21 cellular contexts compared by ENCODE assay signal in the genomic region with DNA sequence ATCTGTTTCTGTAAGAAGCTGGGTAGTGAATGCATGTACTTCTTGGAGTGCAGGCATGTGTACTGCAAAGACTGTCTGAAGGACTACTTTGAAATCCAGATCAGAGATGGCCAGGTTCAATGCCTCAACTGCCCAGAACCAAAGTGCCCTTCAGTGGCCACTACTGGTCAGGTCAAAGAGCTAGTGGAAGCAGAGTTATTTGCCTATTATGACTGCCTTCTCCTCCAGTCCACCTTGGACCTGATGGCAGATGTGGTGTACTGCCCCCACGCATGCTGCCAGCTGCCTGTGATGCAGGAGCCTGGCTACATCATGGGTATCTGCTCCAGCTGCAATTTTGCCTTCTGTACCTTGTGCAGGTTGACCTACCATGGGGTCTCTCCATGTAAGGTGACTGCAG. TPM values are rescaled to one million over a fixed set of nuclear protein-coding genes. Genes with fewer than 3 reads are reported as not detected.
DNase-seq lines count a peak whose midpoint lies in the region; ATAC-seq, FAIRE-seq and TF ChIP-seq lines count a peak whose summit lies in the region.
"Had no signal": no experiment of that assay in that cellular context is flagged by ENCODE, and none has a peak within 500 bp of the region (broad histone marks: within the 10 kb centered on the region; RNA-seq: fewer than 3 reads in every experiment).

No MANE protein-coding gene starts in this region.

- TF ChIP-seq EP300 in gastroesophageal sphincter (IDR thresholded peaks at IDR 0.05), result no peak

- DNase-seq in GM12891 (ENCODE audit: insufficient read length, low spot score) (no peak), T-helper 17 cell (no peak), endodermal cell (peak; percentile 38)
- DNase-seq: BE2C; CD4-positive, alpha-beta T cell; CD8-positive, alpha-beta memory T cell; DMS 273 treated with DMSO at 0.1 percent for 48 hours; DMS79; EL; GDM1; GOT3 had no signal

- peaks cover 7% of the 10 kb centered on the region for H3K9me3 Mint-ChIP-seq in endodermal cell

- H3K4me1 Mint-ChIP-seq in T-helper 17 cell, result peaks cover 2% of the 10 kb centered on the region
- no peaks in the 10 kb centered on the region for H3K4me1 Mint-ChIP-seq in endodermal cell
- H3K4me1 Mint-ChIP-seq: CD14-positive monocyte had no signal

- 93% methylated on average over 1 of the region's 1 CpG; no CpG with 5 or more reads in 1 of the 2 experiments for WGBS in endodermal cell (ENCODE audit: insufficient coverage in 1 of 2, insufficient read length in 1 of 2), 2 experiments
- no CpG with 5 or more reads among the region's 1 CpG for WGBS in gastroesophageal sphincter (ENCODE audit: low coverage in 1 of 2), 2 donors

- H3K36me3 Mint-ChIP-seq in T-helper 17 cell (ENCODE audit: low read depth) (peaks cover 2% of the 10 kb centered on the region), endodermal cell (ENCODE audit: low read depth) (no peaks in the 10 kb centered on the region)
- H3K36me3 Mint-ChIP-seq: CD14-positive monocyte had no signal

- no peak for TF ChIP-seq CTCF in endodermal cell (conservative IDR thresholded peaks at IDR 0.05)
- TF ChIP-seq CTCF in gastroesophageal sphincter (IDR thresholded peaks at IDR 0.05), result no peak

- H3K27me3 Mint-ChIP-seq in T-helper 17 cell, result no peaks in the 10 kb centered on the region
- peaks cover 6% of the 10 kb centered on the region for H3K27me3 Mint-ChIP-seq in endodermal cell (ENCODE audit: insufficient read depth)
- H3K27me3 Mint-ChIP-seq: CD4-positive, alpha-beta T cell had no signal

- ATAC-seq in T-helper 17 cell (no peak), gastroesophageal sphincter (no peak), HG02610 (IDR thresholded peaks at IDR 0.05; ENCODE audit: unreplicated experiment) (no peak), HG03378 (IDR thresholded peaks at IDR 0.05; ENCODE audit: unreplicated experiment) (no peak)
- ATAC-seq: GM12878 had no signal

- peak; percentile 28 for FAIRE-seq in GM12891 (lab: Jason Lieb, UNC)
- FAIRE-seq: D721Med, GM12878, GM18507, H54 had no signal

- H3K9me3 ChIP-seq in T-helper 17 cell (ENCODE audit: control insufficient read depth, low read length, poor library complexity, severe bottlenecking), result no peaks in the 10 kb centered on the region
- H3K9me3 ChIP-seq in endodermal cell (ENCODE audit: control insufficient read depth, low read length), result peaks cover 12% of the 10 kb centered on the region
- peaks cover 0 to 7% (median 0%) of the 10 kb centered on the region in 3 donors for H3K9me3 ChIP-seq in gastroesophageal sphincter
- H3K9me3 ChIP-seq: BE2C had no signal

- H3K36me3 ChIP-seq in endodermal cell (ENCODE audit: control insufficient read depth, insufficient read depth, low read length), result no peaks in the 10 kb centered on the region
- H3K36me3 ChIP-seq in gastroesophageal sphincter, result no peaks in the 10 kb centered on the region
- H3K36me3 ChIP-seq: BE2C, HAP-1 had no signal

- H3K4me3 Mint-ChIP-seq in T-helper 17 cell (no peak overlapping the region), endodermal cell (no peak overlapping the region)
- H3K4me3 Mint-ChIP-seq: CD14-positive monocyte; CD4-positive, alpha-beta T cell; CD8-positive, alpha-beta memory T cell had no signal

- H3K27ac Mint-ChIP-seq in T-helper 17 cell, result peak overlapping the region; percentile 35
- H3K27ac Mint-ChIP-seq in endodermal cell, result no peak overlapping the region
- H3K27ac Mint-ChIP-seq: CD14-positive monocyte; CD4-positive, alpha-beta T cell; CD8-positive, alpha-beta memory T cell had no signal

- no peak overlapping the region for H3K27ac ChIP-seq in endodermal cell (ENCODE audit: low read depth, low read length)
- H3K27ac ChIP-seq in gastroesophageal sphincter, result no peak overlapping the region
- H3K27ac ChIP-seq: BLaER1 treated with 17β-estradiol and CSF1 and Interleukin-3, amounts not matched to agents 10 nM and 100 nM had no signal

- H3K4me3 ChIP-seq in endodermal cell (ENCODE audit: low read length) (no peak overlapping the region), gastroesophageal sphincter (no peak overlapping the region)
- H3K4me3 ChIP-seq: BLaER1 treated with 17β-estradiol and CSF1 and Interleukin-3, amounts not matched to agents 10 nM and 100 nM; GM12878; HAP-1 had no signal

- no peaks in the 10 kb centered on the region for H3K27me3 ChIP-seq in endodermal cell (ENCODE audit: control insufficient read depth, insufficient read depth, low read length, poor library complexity, severe bottlenecking)
- no peaks in the 10 kb centered on the region for H3K27me3 ChIP-seq in gastroesophageal sphincter
- H3K27me3 ChIP-seq: BLaER1 treated with 17β-estradiol and CSF1 and Interleukin-3, amounts not matched to agents 10 nM and 100 nM had no signal

- H3K9ac ChIP-seq in endodermal cell (ENCODE audit: extremely low read depth, low read length, poor library complexity, severe bottlenecking), result no peak overlapping the region
- H3K9ac ChIP-seq: BLaER1 treated with 17β-estradiol and CSF1 and Interleukin-3, amounts not matched to agents 10 nM and 100 nM had no signal

- no peaks in the 10 kb centered on the region for H3K4me1 ChIP-seq in endodermal cell (ENCODE audit: control insufficient read depth, insufficient read depth, low read length)
- H3K4me1 ChIP-seq in gastroesophageal sphincter, result no peaks in the 10 kb centered on the region
- H3K4me1 ChIP-seq: BE2C, HAP-1 had no signal

- TF ChIP-seq POLR2A in GM12891 (IDR thresholded peaks at IDR 0.05; ENCODE audit: low read depth, low read length) (no peak), gastroesophageal sphincter (IDR thresholded peaks at IDR 0.05) (no peak)

TF ChIP-seq in GM12891, 5 proteins besides CTCF, POLR2A, EP300 and RAD21:
- no peak for TF ChIP-seq TAF1 (IDR thresholded peaks at IDR 0.05; ENCODE audit: low read depth, low read length)
- TF ChIP-seq PAX5 (IDR thresholded peaks at IDR 0.05; ENCODE audit: insufficient read depth, low read length, severe bottlenecking), result no peak
- no peak for TF ChIP-seq POU2F2 (IDR thresholded peaks at IDR 0.05; ENCODE audit: low read depth, low read length)
- no peak for TF ChIP-seq POLR2AphosphoS5 (IDR thresholded peaks at IDR 0.05; ENCODE audit: low read depth, low read length)
- TF ChIP-seq SPI1 (IDR thresholded peaks at IDR 0.05; ENCODE audit: low read depth, low read length), result no peak

RNA-seq across cellular contexts. Expression of a gene that starts 18.9 kb away (rescaled TPM):
- polyA plus RNA-seq in GM12891 (2012; ENCODE audit: low read depth, missing spikeins), result 14.2 TPM
- total RNA-seq in T-helper 17 cell, result 10 to 100 TPM; 24.5 to 55.2 TPM
- not detected for total RNA-seq in endodermal cell
- polyA plus RNA-seq in endodermal cell (2013, experiment 1 of 2), result not detected
- not detected for polyA plus RNA-seq in endodermal cell (2013, experiment 2 of 2)
- 10 to 100 TPM in 3 of 4 donors, 1 to 10 TPM in 1; 9.3 to 21.8 (median 16.0) TPM for total RNA-seq in gastroesophageal sphincter

RNA-seq across cellular contexts. Expression of a gene that starts 41.6 kb away (rescaled TPM):
- 66.2 TPM for polyA plus RNA-seq in GM12891 (2012; ENCODE audit: low read depth, missing spikeins)
- total RNA-seq in T-helper 17 cell (10 to 100 TPM; 21.0 to 23.2 TPM), endodermal cell (10 to 100 TPM; 60.6 to 67.8 TPM), gastroesophageal sphincter (10 to 100 TPM; 37.0 to 60.3 (median 49.7) TPM)
- 38.5 TPM for polyA plus RNA-seq in endodermal cell (2013, experiment 1 of 2)
- polyA plus RNA-seq in endodermal cell (2013, experiment 2 of 2), result 29.7 TPM

Comparison
In these comparisons a context has a peak if more than half of its experiments do, and no peak if none do; other contexts are left out.
1. RNA of a gene that starts 18.9 kb away (total RNA-seq): 24.5 to 55.2 TPM in T-helper 17 cell and 9.3 to 21.8 TPM in gastroesophageal sphincter; not detected in endodermal cell; every median in the first group is over 10 times any median in the second.